Comparison of ENCODE assay signal across 31 cellular contexts in genomic region chr11:123378096-123378495, GRCh38.
"Had no signal": no experiment of that assay in that cellular context is flagged by ENCODE, and none has a peak within 500 bp of the region (broad histone marks: within the 10 kb centered on the region; RNA-seq: fewer than 3 reads in every experiment).

No MANE protein-coding gene starts in this region.

- FAIRE-seq: astrocyte had no signal

- H3K4me1 ChIP-seq: body of pancreas, breast epithelium had no signal

- ATAC-seq: activated CD8-positive, alpha-beta memory T cell treated with anti-CD3 and anti-CD28 coated beads, Interleukin-2, amount 10 ng/mL, durations not matched to agents 7 days and 5 days; activated T-cell treated with anti-CD3 and anti-CD28 coated beads, Interleukin-2, amount 50 U/mL, for 72 hours; activated T-helper 17 cell treated with anti-CD3 and anti-CD28 coated beads, Interleukin-2, amount 50 U/mL, for 72 hours; body of pancreas had no signal

- H3K4me3 ChIP-seq: adrenal gland, body of pancreas, breast epithelium, MG63 had no signal

- H3K36me3 ChIP-seq: adrenal gland, breast epithelium, MG63, WERI-Rb-1 had no signal

- H3K9me3 Mint-ChIP-seq: activated CD4-positive, alpha-beta memory T cell treated with anti-CD3 and anti-CD28 coated beads, Interleukin-2, amount 10 ng/mL, durations not matched to agents 7 days and 5 days; activated naive CD4-positive, alpha-beta T cell treated with anti-CD3 and anti-CD28 coated beads, Interleukin-2, amount 50 U/mL, for 24 hours; activated T-cell treated with anti-CD3 and anti-CD28 coated beads, Interleukin-2, amount 50 U/mL, for 72 hours; activated T-helper 17 cell treated with anti-CD3 and anti-CD28 coated beads, Interleukin-2, amount 50 U/mL, for 72 hours had no signal

- H3K36me3 Mint-ChIP-seq: activated naive CD4-positive, alpha-beta T cell treated with anti-CD3 and anti-CD28 coated beads, Interleukin-2, amount 50 U/mL, for 24 hours had no signal

- H3K27me3 Mint-ChIP-seq: activated CD4-positive, alpha-beta memory T cell treated with anti-CD3 and anti-CD28 coated beads, Interleukin-2, amount 10 ng/mL, durations not matched to agents 7 days and 5 days; activated CD8-positive, alpha-beta memory T cell treated with anti-CD3 and anti-CD28 coated beads, Interleukin-2, amount 10 ng/mL, durations not matched to agents 7 days and 5 days; activated naive CD4-positive, alpha-beta T cell treated with anti-CD3 and anti-CD28 coated beads, Interleukin-2, amount 50 U/mL, for 24 hours had no signal

- H3K27me3 ChIP-seq: adrenal gland, body of pancreas, breast epithelium had no signal

- H3K4me3 Mint-ChIP-seq: activated CD4-positive, alpha-beta memory T cell treated with anti-CD3 and anti-CD28 coated beads, Interleukin-2, amount 10 ng/mL, durations not matched to agents 7 days and 5 days; activated CD8-positive, alpha-beta memory T cell treated with anti-CD3 and anti-CD28 coated beads, Interleukin-2, amount 10 ng/mL, durations not matched to agents 7 days and 5 days; activated naive CD4-positive, alpha-beta T cell treated with anti-CD3 and anti-CD28 coated beads, Interleukin-2, amount 50 U/mL, for 24 hours; activated T-cell treated with anti-CD3 and anti-CD28 coated beads, Interleukin-2, amount 50 U/mL, for 72 hours; activated T-helper 17 cell treated with anti-CD3 and anti-CD28 coated beads, Interleukin-2, amount 50 U/mL, for 72 hours had no signal

- H3K9me3 ChIP-seq: adrenal gland, body of pancreas, breast epithelium, MG63 had no signal

- H3K27ac ChIP-seq: adrenal gland, body of pancreas, breast epithelium, WERI-Rb-1 had no signal

- DNase-seq: activated CD4-positive, alpha-beta memory T cell treated with anti-CD3 and anti-CD28 coated beads, Interleukin-2, amount 10 ng/mL, durations not matched to agents 7 days and 5 days; activated CD4-positive, alpha-beta T cell treated with anti-CD3 and anti-CD28 coated beads for 1 hour; activated CD4-positive, alpha-beta T cell treated with anti-CD3 and anti-CD28 coated beads for 48 hours; activated CD4-positive, CD25-positive, alpha-beta regulatory T cell; activated CD8-positive, alpha-beta memory T cell treated with anti-CD3 and anti-CD28 coated beads for 24 hours; activated CD8-positive, alpha-beta memory T cell treated with anti-CD3 and anti-CD28 coated beads, Interleukin-2, amount 10 ng/mL, durations not matched to agents 7 days and 5 days; activated effector memory CD4-positive, alpha-beta T cell treated with anti-CD3 and anti-CD28 coated beads, Interleukin-2, amount 50 U/mL, for 16 hours; activated naive CD4-positive, alpha-beta T cell; activated T-cell treated with anti-CD3 and anti-CD28 coated beads, Interleukin-2, amount 50 U/mL, for 1 hour; activated T-cell treated with anti-CD3 and anti-CD28 coated beads, Interleukin-2, amount 50 U/mL, for 72 hours; adrenal gland; body of pancreas; Kasumi-1; KG1; MG63; NCI-H1048; NCI-H1105 treated with DMSO at 0.1 percent for 48 hours; NCI-H1436; NCI-H1694; NCI-H1930; NCI-H2081 treated with DMSO at 0.1 percent for 48 hours; NCI-H226; NCI-H524 treated with DMSO at 0.1 percent for 48 hours; NK-92 treated with Interleukin-12 subunit alpha and Interleukin-12 subunit beta, amount 100 ng/mL, for 24 hours; Right ventricle myocardium superior; T1000; WERI-Rb-1 had no signal

- H3K27ac Mint-ChIP-seq: activated CD4-positive, alpha-beta memory T cell treated with anti-CD3 and anti-CD28 coated beads, Interleukin-2, amount 10 ng/mL, durations not matched to agents 7 days and 5 days; activated naive CD4-positive, alpha-beta T cell treated with anti-CD3 and anti-CD28 coated beads, Interleukin-2, amount 50 U/mL, for 24 hours; activated T-cell treated with anti-CD3 and anti-CD28 coated beads, Interleukin-2, amount 50 U/mL, for 72 hours; activated T-helper 17 cell treated with anti-CD3 and anti-CD28 coated beads, Interleukin-2, amount 50 U/mL, for 72 hours had no signal
